Comparison of ENCODE assay signal across 26 cellular contexts in genomic region chr12:52414936-52415335, GRCh38. TPM values are rescaled to one million over a fixed set of nuclear protein-coding genes. Genes with fewer than 3 reads are reported as not detected.
DNase-seq lines count a peak whose midpoint lies in the region; ATAC-seq, FAIRE-seq and TF ChIP-seq lines count a peak whose summit lies in the region.
"Had no signal": no experiment of that assay in that cellular context is flagged by ENCODE, and none has a peak within 500 bp of the region (broad histone marks: within the 10 kb centered on the region; RNA-seq: fewer than 3 reads in every experiment).

No MANE protein-coding gene starts in this region.

- no peak for DNase-seq in left ventricle myocardium inferior
- DNase-seq in left cardiac atrium = no peak
- no peak for DNase-seq in esophagus squamous epithelium (lab: John Stamatoyannopoulos, UW)
- DNase-seq in keratinocyte (ENCODE audit: low read depth, low spot score) = no peak
- DNase-seq in spleen = no peak
- DNase-seq in NCI-H345 treated with DMSO at 0.1 percent for 48 hours (lab: John Stamatoyannopoulos, UW; ENCODE audit: unreplicated experiment) = no peak
- no peak for DNase-seq in dedifferentiated amniotic fluid mesenchymal stem cell (ENCODE audit: extremely low spot score)
- DNase-seq: 8988T; ACHN; C1 segment of cervical spinal cord; Calu3; CD4-positive, alpha-beta memory T cell; COR-L47; DMS53; DMS79 treated with DMSO at 0.1 percent for 48 hours; GF-D8; H7; HCEC 1CT had no signal

- intact Hi-C loops in left ventricle myocardium inferior (cut with micrococcal nuclease) (no loop called here), left cardiac atrium (cut with DNase I) (no loop called here), esophagus squamous epithelium (cut with DNase I) (no loop called here), spleen (cut with DNase I; ENCODE audit: low total_unique reads) (no loop called here)

- no peaks in the 10 kb centered on the region for H3K79me2 ChIP-seq in keratinocyte (ENCODE audit: control insufficient read depth, insufficient read depth, low read length)

- dilution Hi-C loops in keratinocyte (cut with MboI; ENCODE audit: extremely low pct_ligation_motif_present, low sequenced_read_pairs) = no loop called here

- H4K20me1 ChIP-seq in keratinocyte (ENCODE audit: control insufficient read depth, extremely low read depth, insufficient read depth, low read length) = no peaks in the 10 kb centered on the region

- H3K9ac ChIP-seq in keratinocyte (ENCODE audit: control insufficient read depth, extremely low read depth, insufficient read depth, low read length) = no peak overlapping the region

- no peaks in the 10 kb centered on the region for H3K36me3 ChIP-seq in left ventricle myocardium inferior
- no peaks in the 10 kb centered on the region for H3K36me3 ChIP-seq in esophagus squamous epithelium
- no peaks in the 10 kb centered on the region for H3K36me3 ChIP-seq in keratinocyte (ENCODE audit: control insufficient read depth in 2 of 2, extremely low read depth in 1 of 2, insufficient read depth in 2 of 2, low read length in 2 of 2)
- H3K36me3 ChIP-seq in spleen = no peaks in the 10 kb centered on the region

- no peak overlapping the region for H3K4me3 ChIP-seq in left ventricle myocardium inferior
- no peak overlapping the region for H3K4me3 ChIP-seq in esophagus squamous epithelium
- no peak overlapping the region for H3K4me3 ChIP-seq in keratinocyte (ENCODE audit: control insufficient read depth in 2 of 3, extremely low read depth in 1 of 3, insufficient read depth in 2 of 3, low read depth in 1 of 3, low read length in 3 of 3)
- H3K4me3 ChIP-seq in spleen = no peak overlapping the region
- H3K4me3 ChIP-seq: A549 had no signal

- H3K9me1 ChIP-seq in keratinocyte (ENCODE audit: control insufficient read depth, extremely low read depth, insufficient read depth, low read length) = no peaks in the 10 kb centered on the region

- peaks cover 26% of the 10 kb centered on the region for H3K27me3 ChIP-seq in left ventricle myocardium inferior (ENCODE audit: low read depth)
- no peaks in the 10 kb centered on the region for H3K27me3 ChIP-seq in esophagus squamous epithelium
- no peaks in the 10 kb centered on the region for H3K27me3 ChIP-seq in keratinocyte (ENCODE audit: control insufficient read depth, extremely low read depth, insufficient read depth, low read length)
- peaks cover 0 to 16% (median 0%) of the 10 kb centered on the region in 7 donors for H3K27me3 ChIP-seq in spleen (replicated peaks in 1 of 7)

- H2AFZ ChIP-seq in keratinocyte (ENCODE audit: control insufficient read depth, low read length) = no peak overlapping the region

- FAIRE-seq in keratinocyte (lab: Jason Lieb, UNC) = peak; percentile 49
- FAIRE-seq: A549, GM12891, GM18507, H1 had no signal

- TF ChIP-seq CTCF in left ventricle myocardium inferior (IDR thresholded peaks at IDR 0.05; ENCODE audit: borderline replicate concordance) = no peak
- TF ChIP-seq CTCF in esophagus squamous epithelium (IDR thresholded peaks at IDR 0.05) = no peak
- no peak for TF ChIP-seq CTCF in keratinocyte (optimal IDR thresholded peaks at IDR 0.05 in 1 of 3, IDR thresholded peaks at IDR 0.05 in 1 of 3, conservative IDR thresholded peaks at IDR 0.05 in 1 of 3; ENCODE audit: extremely low read depth in 1 of 3, insufficient read depth in 2 of 3, low read length in 3 of 3)
- no peak for TF ChIP-seq CTCF in spleen (IDR thresholded peaks at IDR 0.05 in 8 of 11, conservative IDR thresholded peaks at IDR 0.05 in 3 of 11)

- H3K9me3 ChIP-seq in left ventricle myocardium inferior (replicated peaks) (no peaks in the 10 kb centered on the region), esophagus squamous epithelium (no peaks in the 10 kb centered on the region), keratinocyte (ENCODE audit: control insufficient read depth, low read depth, low read length) (no peaks in the 10 kb centered on the region), spleen (no peaks in the 10 kb centered on the region)
- H3K9me3 ChIP-seq: A549 had no signal

- peaks cover 19% of the 10 kb centered on the region for H3K4me1 ChIP-seq in left ventricle myocardium inferior
- H3K4me1 ChIP-seq in esophagus squamous epithelium = peaks cover 4 to 36% (median 14%) of the 10 kb centered on the region in 3 donors
- H3K4me1 ChIP-seq in keratinocyte (ENCODE audit: control insufficient read depth, extremely low read depth, insufficient read depth, low read length) = peaks cover 29% of the 10 kb centered on the region
- H3K4me1 ChIP-seq in spleen = peaks cover 0 to 11% (median 4%) of the 10 kb centered on the region in 6 donors

- no peak overlapping the region for H3K4me2 ChIP-seq in keratinocyte (ENCODE audit: control insufficient read depth, extremely low read depth, insufficient read depth, low read depth, low read length)
- H3K4me2 ChIP-seq: A549 had no signal

- WGBS in esophagus squamous epithelium, 2 donors = 63 to 86% methylated on average over 2 to 4 of the region's 5 CpGs
- 67 to 78% (median 68%) methylated on average over 5 of the region's 5 CpGs for WGBS in spleen, 5 donors

- TF ChIP-seq POLR2A in esophagus squamous epithelium (IDR thresholded peaks at IDR 0.05) (no peak), spleen (IDR thresholded peaks at IDR 0.05) (no peak)

- peak overlapping the region; percentile 62 for H3K27ac ChIP-seq in left ventricle myocardium inferior (replicated peaks)
- peak overlapping the region in 3 of 4 donors; percentile 43 to 66 (median 65) for H3K27ac ChIP-seq in esophagus squamous epithelium
- no peak overlapping the region for H3K27ac ChIP-seq in keratinocyte (ENCODE audit: control insufficient read depth, insufficient read depth, low read length)
- H3K27ac ChIP-seq in spleen = peak overlapping the region in 6 of 8 donors; percentile 45 to 67 (median 53)

- ATAC-seq in left cardiac atrium = no peak
- ATAC-seq in HG02938 (IDR thresholded peaks at IDR 0.05; ENCODE audit: unreplicated experiment) = no peak
- ATAC-seq: A549 had no signal

RNA-seq across cellular contexts. Expression of gene KRT82, which starts 8.8 kb away (rescaled TPM):
- total RNA-seq in left ventricle myocardium inferior = not detected
- total RNA-seq in left cardiac atrium = not detected
- total RNA-seq in esophagus squamous epithelium = not detected
- polyA plus RNA-seq in keratinocyte = 0.03 TPM in 1 of 3 replicates, not detected in the others
- polyA plus RNA-seq in keratinocyte (2011; ENCODE audit: low read depth) = 0.10 TPM
- polyA plus RNA-seq in keratinocyte (2011; cell fraction: cytosol; rRNA removed) = not detected in 2 replicates
- polyA plus RNA-seq in keratinocyte (2011; cell fraction: nucleus; rRNA removed) = not detected in 2 replicates
- 0.25 TPM in 1 of 2 replicates, not detected in the other for polyA plus RNA-seq in keratinocyte (2012; ENCODE audit: low replicate concordance)
- not detected in 3 replicates for polyA minus RNA-seq in keratinocyte
- polyA minus RNA-seq in keratinocyte (2011; cell fraction: cytosol; rRNA and poly(A)+ RNA removed) = not detected
- not detected in 2 replicates for polyA minus RNA-seq in keratinocyte (2011; cell fraction: nucleus; rRNA and poly(A)+ RNA removed)
- not detected for total RNA-seq in spleen
- under 1 TPM in 1 of 3 donors, not detected in 2; 0.04 TPM for polyA plus RNA-seq in spleen
- total RNA-seq: Calu3; CD4-positive, alpha-beta memory T cell; Daoy; G401; H1; H7 had no signal
- polyA plus RNA-seq: A549; BJ; CD4-positive, alpha-beta memory T cell; H1 had no signal

RNA-seq across cellular contexts. Expression of gene KRT75, which starts 19.2 kb away (rescaled TPM):
- total RNA-seq in left ventricle myocardium inferior (not detected), left cardiac atrium (not detected), esophagus squamous epithelium (under 1 TPM in 1 of 4 donors, not detected in 3; 0.44 TPM), spleen (not detected)
- polyA plus RNA-seq in keratinocyte (59.4 to 151 TPM (median 60.5 TPM) in 3 replicates), spleen (not detected)
- 143 TPM for polyA plus RNA-seq in keratinocyte (2011; ENCODE audit: low read depth)
- polyA plus RNA-seq in keratinocyte (2011; cell fraction: cytosol; rRNA removed) = 91.3 and 121 TPM in 2 replicates
- polyA plus RNA-seq in keratinocyte (2011; cell fraction: nucleus; rRNA removed) = 151 and 198 TPM in 2 replicates
- 57.0 and 152 TPM in 2 replicates for polyA plus RNA-seq in keratinocyte (2012; ENCODE audit: low replicate concordance)
- polyA minus RNA-seq in keratinocyte = 77.0 to 171 TPM (median 89.5 TPM) in 3 replicates
- polyA minus RNA-seq in keratinocyte (2011; cell fraction: cytosol; rRNA and poly(A)+ RNA removed) = 144 TPM
- polyA minus RNA-seq in keratinocyte (2011; cell fraction: nucleus; rRNA and poly(A)+ RNA removed) = 87.8 and 113 TPM in 2 replicates
- total RNA-seq: Calu3; CD4-positive, alpha-beta memory T cell; H1; H7 had no signal
- polyA plus RNA-seq: A549; BJ; CD4-positive, alpha-beta memory T cell; H1 had no signal

RNA-seq across cellular contexts. Expression of gene KRT84, which starts 29.5 kb away (rescaled TPM):
- total RNA-seq in left ventricle myocardium inferior = not detected
- total RNA-seq in left cardiac atrium = not detected
- total RNA-seq in esophagus squamous epithelium = under 1 TPM in 1 of 4 donors, not detected in 3; 0.30 TPM
- polyA plus RNA-seq in keratinocyte = 0.05 to 0.13 TPM (median 0.10 TPM) in 3 replicates
- 0.50 TPM for polyA plus RNA-seq in keratinocyte (2011; ENCODE audit: low read depth)
- polyA plus RNA-seq in keratinocyte (2011; cell fraction: cytosol; rRNA removed) = 0.02 and 0.08 TPM in 2 replicates
- 0.06 and 0.24 TPM in 2 replicates for polyA plus RNA-seq in keratinocyte (2011; cell fraction: nucleus; rRNA removed)
- polyA plus RNA-seq in keratinocyte (2012; ENCODE audit: low replicate concordance) = 0.34 TPM in 1 of 2 replicates, not detected in the other
- polyA minus RNA-seq in keratinocyte = 0.20 TPM in 1 of 3 replicates, not detected in the others
- not detected for polyA minus RNA-seq in keratinocyte (2011; cell fraction: cytosol; rRNA and poly(A)+ RNA removed)
- 0.21 TPM in 1 of 2 replicates, not detected in the other for polyA minus RNA-seq in keratinocyte (2011; cell fraction: nucleus; rRNA and poly(A)+ RNA removed)
- under 1 TPM in 1 of 7 donors, not detected in 6; 0.52 TPM for total RNA-seq in spleen
- polyA plus RNA-seq in spleen = not detected
- total RNA-seq: Calu3; CD4-positive, alpha-beta memory T cell; Daoy; G401; H1; H7 had no signal
- polyA plus RNA-seq: A549; BJ; CD4-positive, alpha-beta memory T cell; H1 had no signal

RNA-seq across cellular contexts. Expression of gene KRT6B, which starts 37.0 kb away (rescaled TPM):
- not detected for total RNA-seq in left ventricle myocardium inferior
- total RNA-seq in left cardiac atrium = not detected
- 1,000 to 10,000 TPM in 3 of 4 donors, 100 to 1,000 TPM in 1; 308 to 3,585 (median 1,609) TPM for total RNA-seq in esophagus squamous epithelium
- polyA plus RNA-seq in keratinocyte = 1,722 to 4,902 TPM (median 2,016 TPM) in 3 replicates
- polyA plus RNA-seq in keratinocyte (2011; ENCODE audit: low read depth) = 2,938 TPM
- 2,812 and 3,083 TPM in 2 replicates for polyA plus RNA-seq in keratinocyte (2011; cell fraction: cytosol; rRNA removed)
- polyA plus RNA-seq in keratinocyte (2011; cell fraction: nucleus; rRNA removed) = 2,797 and 2,980 TPM in 2 replicates
- polyA plus RNA-seq in keratinocyte (2012; ENCODE audit: low replicate concordance) = 1,858 and 2,565 TPM in 2 replicates
- polyA minus RNA-seq in keratinocyte = 2,114 to 3,991 TPM (median 2,742 TPM) in 3 replicates
- 3,211 TPM for polyA minus RNA-seq in keratinocyte (2011; cell fraction: cytosol; rRNA and poly(A)+ RNA removed)
- polyA minus RNA-seq in keratinocyte (2011; cell fraction: nucleus; rRNA and poly(A)+ RNA removed) = 1,354 and 1,584 TPM in 2 replicates
- total RNA-seq in spleen = not detected
- under 1 TPM; 0.03 to 0.10 (median 0.04) TPM for polyA plus RNA-seq in spleen
- total RNA-seq: CD4-positive, alpha-beta memory T cell; Daoy; G401; H1; H7 had no signal
- polyA plus RNA-seq: A549; BJ; CD4-positive, alpha-beta memory T cell; H1 had no signal

RNA-seq across cellular contexts. Expression of gene KRT85, which starts 47.7 kb away (rescaled TPM):
- total RNA-seq in left ventricle myocardium inferior = not detected
- not detected for total RNA-seq in left cardiac atrium
- not detected for total RNA-seq in esophagus squamous epithelium
- polyA plus RNA-seq in keratinocyte = not detected in 3 replicates
- not detected for polyA plus RNA-seq in keratinocyte (2011; ENCODE audit: low read depth)
- not detected in 2 replicates for polyA plus RNA-seq in keratinocyte (2011; cell fraction: cytosol; rRNA removed)
- polyA plus RNA-seq in keratinocyte (2011; cell fraction: nucleus; rRNA removed) = not detected in 2 replicates
- polyA plus RNA-seq in keratinocyte (2012; ENCODE audit: low replicate concordance) = not detected in 2 replicates
- polyA minus RNA-seq in keratinocyte = not detected in 3 replicates
- not detected for polyA minus RNA-seq in keratinocyte (2011; cell fraction: cytosol; rRNA and poly(A)+ RNA removed)
- not detected in 2 replicates for polyA minus RNA-seq in keratinocyte (2011; cell fraction: nucleus; rRNA and poly(A)+ RNA removed)
- total RNA-seq in spleen = under 1 TPM in 1 of 7 donors, not detected in 6; 0.52 TPM
- polyA plus RNA-seq in spleen = not detected
- total RNA-seq: Calu3; CD4-positive, alpha-beta memory T cell; G401; H1; H7 had no signal
- polyA plus RNA-seq: BJ; CD4-positive, alpha-beta memory T cell; H1 had no signal
